9 cellular contexts compared by ENCODE assay signal in genomic region chr11:128715691-128716153, GRCh38. TPM values are rescaled to one million over a fixed set of nuclear protein-coding genes. Genes with fewer than 3 reads are reported as not detected.
A peak's percentile ranks its signal among the peaks of the same experiment; 100 is the strongest.
DNase-seq lines count a peak whose midpoint lies in the region; ATAC-seq and TF ChIP-seq lines count a peak whose summit lies in the region.
"Had no signal": no experiment of that assay in that cellular context is flagged by ENCODE, and none has a peak within 500 bp of the region (broad histone marks: within the 10 kb centered on the region; RNA-seq: fewer than 3 reads in every experiment).

No MANE protein-coding gene starts in this region.

- peak; percentile 59 for ATAC-seq in body of pancreas
- no peak for ATAC-seq in HG03095 (IDR thresholded peaks at IDR 0.05; ENCODE audit: unreplicated experiment)
- ATAC-seq in GM19324 (IDR thresholded peaks at IDR 0.05; ENCODE audit: low FRiP score, unreplicated experiment): no peak
- ATAC-seq: K562 had no signal

- WGBS in HUES64: 25% methylated on average over 2 of the region's 2 CpGs
- WGBS in body of pancreas, 2 donors: 24 to 30% methylated on average over 2 of the region's 2 CpGs

- CTCF ChIA-PET in AG04449 (lab: Yijun Ruan, JAX): interaction anchor here (0.9 to 2.4 kb wide), 4 partner anchors 12 to 558 kb away, joined by 3 to 8 read pairs (median 4); no protein-coding TSS in a partner anchor

- H3K4me3 ChIP-seq in AG04449 (ENCODE audit: low read depth, low read length) (peak overlapping the region; percentile 15; the same call in 1 of the 2 replicates), HUES64 (ENCODE audit: low read length) (no peak overlapping the region), body of pancreas (no peak overlapping the region), mucosa of rectum (ENCODE audit: low read length in 2 of 2) (no peak overlapping the region)
- H3K4me3 ChIP-seq: K562 had no signal

- H3K4me1 ChIP-seq in HUES64 (ENCODE audit: insufficient read depth, low read length) (peaks cover 55% of the 10 kb centered on the region), body of pancreas (peaks cover 11% of the 10 kb centered on the region), mucosa of rectum (ENCODE audit: control insufficient read depth in 2 of 2, insufficient read depth in 2 of 2, low read length in 2 of 2) (peaks cover 15 to 18% of the 10 kb centered on the region in 2 donors)

- H3K27me3 ChIP-seq in HUES64 (ENCODE audit: insufficient read depth, low read length): peaks cover 7% of the 10 kb centered on the region; the same call in 1 of the 2 replicates
- H3K27me3 ChIP-seq in body of pancreas: no peaks in the 10 kb centered on the region
- no peaks in the 10 kb centered on the region for H3K27me3 ChIP-seq in mucosa of rectum (ENCODE audit: control insufficient read depth in 2 of 2, insufficient read depth in 2 of 2, low read length in 2 of 2)

- DNase-seq in AG04449 (ENCODE audit: low read depth, low spot score) (no peak), body of pancreas (no peak), DMS 273 (lab: John Stamatoyannopoulos, UW; ENCODE audit: unreplicated experiment) (no peak), DMS 273 treated with DMSO at 0.1 percent for 48 hours (lab: John Stamatoyannopoulos, UW) (no peak)

- H3K36me3 ChIP-seq in HUES64 (ENCODE audit: insufficient read depth, low read length) (no peaks in the 10 kb centered on the region), body of pancreas (replicated peaks in 1 of 2; ENCODE audit: insufficient read depth in 1 of 2, low read depth in 2 of 2) (no peaks in the 10 kb centered on the region), mucosa of rectum (ENCODE audit: control insufficient read depth in 2 of 2, insufficient read depth in 2 of 2, low read length in 2 of 2) (no peaks in the 10 kb centered on the region)

- H3K27ac ChIP-seq in HUES64 (ENCODE audit: low read depth, low read length) (peak overlapping the region; percentile 50; the same call in 1 of the 2 replicates), body of pancreas (peak overlapping the region in 2 of 4 donors; percentile 41 to 69), mucosa of rectum (ENCODE audit: low read depth in 2 of 2, low read length in 2 of 2) (peak overlapping the region; percentile 26 to 50)

- H3K9me3 ChIP-seq in HUES64 (ENCODE audit: insufficient read depth, low read depth, low read length): no peaks in the 10 kb centered on the region
- H3K9me3 ChIP-seq in body of pancreas: no peaks in the 10 kb centered on the region
- no peaks in the 10 kb centered on the region for H3K9me3 ChIP-seq in mucosa of rectum (ENCODE audit: control insufficient read depth in 2 of 2, low read length in 2 of 2)

- POLR2A ChIA-PET in AG04449 (lab: Yijun Ruan, JAX): no interaction called here

- intact Hi-C loops in body of pancreas (cut with DNase I): no loop called here

- no peak for TF ChIP-seq CTCF in AG04449 (IDR thresholded peaks at IDR 0.05; ENCODE audit: insufficient read depth, low read length, missing control alignments)
- no peak for TF ChIP-seq CTCF in body of pancreas (IDR thresholded peaks at IDR 0.05)

- TF ChIP-seq POLR2A in body of pancreas (IDR thresholded peaks at IDR 0.05): no peak

- H3K9ac ChIP-seq in HUES64 (ENCODE audit: low read depth, low read length): no peak overlapping the region
- H3K9ac ChIP-seq in mucosa of rectum (ENCODE audit: low read depth in 1 of 2, low read length in 2 of 2): no peak overlapping the region

RNA-seq across cellular contexts. Expression of gene FLI1, which starts 21.9 kb away (rescaled TPM):
- polyA plus RNA-seq in HUES64 (2013, experiment 1 of 2): 1.1 TPM
- 1.8 TPM for polyA plus RNA-seq in HUES64 (2013, experiment 2 of 2)
- 1 to 10 TPM; 2.6 to 4.4 TPM for total RNA-seq in body of pancreas
- polyA plus RNA-seq: K562 had no signal
